Comparison of ENCODE assay signal across 23 cellular contexts in the genomic region with DNA sequence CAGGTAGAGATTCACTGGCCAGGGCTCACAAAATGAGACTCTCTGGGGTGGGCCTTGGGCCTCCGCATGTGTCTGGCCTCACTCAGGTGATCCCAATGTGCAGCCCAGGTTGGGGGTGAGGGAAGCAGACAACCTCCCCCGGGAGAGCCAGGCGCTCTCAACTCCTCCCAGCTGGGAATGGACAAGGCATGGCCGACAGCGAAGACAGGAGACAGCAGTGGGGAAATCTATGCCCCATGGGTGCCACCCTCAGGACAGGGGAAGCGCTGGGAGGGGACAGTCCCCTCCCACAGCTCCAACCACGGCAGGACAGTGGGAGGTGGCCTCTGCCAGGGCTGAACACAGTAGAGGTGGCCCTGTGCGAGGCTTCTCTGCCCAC. TPM values are rescaled to one million over a fixed set of nuclear protein-coding genes. Genes with fewer than 3 reads are reported as not detected.
A peak's percentile ranks its signal among the peaks of the same experiment; 100 is the strongest.
DNase-seq lines count a peak whose midpoint lies in the region; ATAC-seq and TF ChIP-seq lines count a peak whose summit lies in the region.
"Had no signal": no experiment of that assay in that cellular context is flagged by ENCODE, and none has a peak within 500 bp of the region (broad histone marks: within the 10 kb centered on the region; RNA-seq: fewer than 3 reads in every experiment).

No MANE protein-coding gene starts in this region.

- H3K4me2 ChIP-seq in SU-DHL-6 (ENCODE audit: low read depth, low read length, poor library complexity, severe bottlenecking): peak overlapping the region; percentile 80
- H3K4me2 ChIP-seq in neuronal stem cell (ENCODE audit: insufficient read depth, low read length, poor library complexity, severe bottlenecking): no peak overlapping the region
- H3K4me2 ChIP-seq: BLaER1 treated with 17β-estradiol and CSF1 and Interleukin-3, amounts not matched to agents 10 nM and 100 nM; GM23338; KMS-11 had no signal

- H3K4me3 Mint-ChIP-seq in activated naive CD8-positive, alpha-beta T cell treated with anti-CD3 and anti-CD28 coated beads, Interleukin-2, amount 50 U/mL, for 24 hours: no peak overlapping the region
- H3K4me3 Mint-ChIP-seq: CD4-positive, alpha-beta T cell; GM23338 had no signal

- H4K8ac ChIP-seq in neuronal stem cell (ENCODE audit: low read depth, low read length): no peak overlapping the region

- peak overlapping the region; percentile 62 for H3K23ac ChIP-seq in neuronal stem cell (ENCODE audit: low read depth, low read length, poor library complexity)

- peak overlapping the region; percentile 40 for H2AK5ac ChIP-seq in neuronal stem cell (ENCODE audit: low read depth, low read length)

- no peak overlapping the region for H3K4ac ChIP-seq in neuronal stem cell (ENCODE audit: low read length)

- H3K18ac ChIP-seq in neuronal stem cell (ENCODE audit: low read length): peak overlapping the region; percentile 52

- no peak overlapping the region for H2BK12ac ChIP-seq in neuronal stem cell (ENCODE audit: low read length)

- DNase-seq in cardiac septum (ENCODE audit: low spot score) (peak; percentile 66), right cardiac atrium (no peak), neuronal stem cell (ENCODE audit: low spot score) (no peak)
- DNase-seq in activated naive CD8-positive, alpha-beta T cell treated with anti-CD3 and anti-CD28 coated beads, Interleukin-2, amount 50 U/mL, for 24 hours: no peak
- DNase-seq: CD4-positive, alpha-beta T cell; DMS53; GDM1; MM.1S; NCI-H1694; NCI-H2029 treated with DMSO at 0.1 percent for 48 hours; NCI-H446 treated with DMSO at 0.1 percent for 48 hours; NCI-H526; RPMI8226; SHP77 treated with DMSO at 0.1 percent for 48 hours had no signal

- peaks cover 40% of the 10 kb centered on the region for H3F3A ChIP-seq in SU-DHL-6 (ENCODE audit: insufficient read depth)

- H3K79me1 ChIP-seq in neuronal stem cell (ENCODE audit: low read depth, low read length): no peaks in the 10 kb centered on the region

- H3K27ac ChIP-seq in right cardiac atrium (ENCODE audit: low read length): no peak overlapping the region
- H3K27ac ChIP-seq in SU-DHL-6 (ENCODE audit: low read depth, low read length): peak overlapping the region; percentile 94
- no peak overlapping the region for H3K27ac ChIP-seq in neuronal stem cell (replicated peaks; ENCODE audit: low read length)
- H3K27ac ChIP-seq: BLaER1 treated with 17β-estradiol and CSF1 and Interleukin-3, amounts not matched to agents 10 nM and 100 nM; KMS-11 had no signal

- H3K27me3 ChIP-seq in right cardiac atrium (ENCODE audit: control insufficient read depth, insufficient read depth): no peaks in the 10 kb centered on the region
- no peaks in the 10 kb centered on the region for H3K27me3 ChIP-seq in SU-DHL-6 (ENCODE audit: low read length)
- H3K27me3 ChIP-seq in neuronal stem cell (ENCODE audit: control insufficient read depth in 3 of 3, insufficient read depth in 3 of 3, low read depth in 1 of 3, low read length in 3 of 3): no peaks in the 10 kb centered on the region
- H3K27me3 ChIP-seq: BLaER1 treated with 17β-estradiol and CSF1 and Interleukin-3, amounts not matched to agents 10 nM and 100 nM had no signal

- H3K79me2 ChIP-seq in SU-DHL-6 (ENCODE audit: insufficient read depth, low read length): peaks cover 79% of the 10 kb centered on the region

- intact Hi-C loops in cardiac septum (cut with DNase I) (no loop called here), right cardiac atrium (cut with DNase I) (no loop called here)

- H3K4me1 Mint-ChIP-seq in activated naive CD8-positive, alpha-beta T cell treated with anti-CD3 and anti-CD28 coated beads, Interleukin-2, amount 50 U/mL, for 24 hours: no peaks in the 10 kb centered on the region

- H3K27me3 Mint-ChIP-seq in activated naive CD8-positive, alpha-beta T cell treated with anti-CD3 and anti-CD28 coated beads, Interleukin-2, amount 50 U/mL, for 24 hours: no peaks in the 10 kb centered on the region
- H3K27me3 Mint-ChIP-seq: CD4-positive, alpha-beta T cell; IgD-negative memory B cell had no signal

- no peak overlapping the region for H3K4me3 ChIP-seq in right cardiac atrium (ENCODE audit: low read length)
- no peak overlapping the region for H3K4me3 ChIP-seq in SU-DHL-6 (ENCODE audit: insufficient read depth, low read length, poor library complexity, severe bottlenecking)
- H3K4me3 ChIP-seq in neuronal stem cell (ENCODE audit: low read length in 2 of 2): no peak overlapping the region
- H3K4me3 ChIP-seq: BLaER1 treated with 17β-estradiol and CSF1 and Interleukin-3, amounts not matched to agents 10 nM and 100 nM; GM12878; GM23338; HAP-1 had no signal

- H2AFZ ChIP-seq in SU-DHL-6 (ENCODE audit: low read depth, low read length, severe bottlenecking) (no peak overlapping the region), neuronal stem cell (ENCODE audit: low read length) (no peak overlapping the region)
- H2AFZ ChIP-seq: GM23338 had no signal

- no peak overlapping the region for H3K14ac ChIP-seq in neuronal stem cell (ENCODE audit: low read length)

- H3K36me3 Mint-ChIP-seq in activated naive CD8-positive, alpha-beta T cell treated with anti-CD3 and anti-CD28 coated beads, Interleukin-2, amount 50 U/mL, for 24 hours (ENCODE audit: low read depth): peaks cover 13% of the 10 kb centered on the region
- H3K36me3 Mint-ChIP-seq: IgD-negative memory B cell had no signal

- H3K4me1 ChIP-seq in right cardiac atrium (ENCODE audit: control insufficient read depth, insufficient read depth, low read length) (no peaks in the 10 kb centered on the region), neuronal stem cell (ENCODE audit: control insufficient read depth in 2 of 2, insufficient read depth in 1 of 2, low read depth in 1 of 2, low read length in 2 of 2) (peaks cover 0 to 8% of the 10 kb centered on the region in 2 donors)
- H3K4me1 ChIP-seq: HAP-1 had no signal

- no peak overlapping the region for H3K9ac ChIP-seq in SU-DHL-6 (ENCODE audit: low read length)
- no peak overlapping the region for H3K9ac ChIP-seq in neuronal stem cell (ENCODE audit: low read depth, low read length, poor library complexity)
- H3K9ac ChIP-seq: BLaER1 treated with 17β-estradiol and CSF1 and Interleukin-3, amounts not matched to agents 10 nM and 100 nM; KMS-11 had no signal

- no peak overlapping the region for H2BK5ac ChIP-seq in neuronal stem cell (ENCODE audit: low read length)

- H3K9me3 Mint-ChIP-seq in activated naive CD8-positive, alpha-beta T cell treated with anti-CD3 and anti-CD28 coated beads, Interleukin-2, amount 50 U/mL, for 24 hours: no peaks in the 10 kb centered on the region
- H3K9me3 Mint-ChIP-seq: CD4-positive, alpha-beta T cell; GM23338; IgD-negative memory B cell had no signal

- H2BK15ac ChIP-seq in neuronal stem cell (ENCODE audit: low read length): no peak overlapping the region

- peaks cover 14% of the 10 kb centered on the region; the same call in 1 of the 2 replicates for H4K20me1 ChIP-seq in SU-DHL-6 (ENCODE audit: low read depth, low read length)

- H3K27ac Mint-ChIP-seq in activated naive CD8-positive, alpha-beta T cell treated with anti-CD3 and anti-CD28 coated beads, Interleukin-2, amount 50 U/mL, for 24 hours: no peak overlapping the region
- H3K27ac Mint-ChIP-seq: CD4-positive, alpha-beta T cell; GM23338 had no signal

- 85% methylated on average over 8 of the region's 8 CpGs for WGBS in right cardiac atrium
- WGBS in neuronal stem cell (ENCODE audit: extremely low coverage in 2 of 2, insufficient read length in 2 of 2, insufficient replicate concordance in 1 of 2), 2 donors: no CpG with 5 or more reads among the region's 8 CpGs

- H4K91ac ChIP-seq in neuronal stem cell (ENCODE audit: low read depth, low read length, poor library complexity): no peak overlapping the region

- peaks cover 6% of the 10 kb centered on the region for H3K36me3 ChIP-seq in SU-DHL-6 (ENCODE audit: low read length)
- peaks cover 14 to 28% of the 10 kb centered on the region in 2 donors for H3K36me3 ChIP-seq in neuronal stem cell (replicated peaks in 1 of 2; ENCODE audit: control insufficient read depth in 2 of 2, insufficient read depth in 2 of 2, low read length in 2 of 2)
- H3K36me3 ChIP-seq: HAP-1 had no signal

- H3K9me2 ChIP-seq in SU-DHL-6 (replicated peaks; ENCODE audit: insufficient read depth, low read length): no peaks in the 10 kb centered on the region

- H2BK120ac ChIP-seq in neuronal stem cell (ENCODE audit: low read depth, low read length): no peak overlapping the region

- no peaks in the 10 kb centered on the region for H3K9me3 ChIP-seq in right cardiac atrium (ENCODE audit: control insufficient read depth, low read length)
- H3K9me3 ChIP-seq in SU-DHL-6 (ENCODE audit: insufficient read depth, low read length): no peaks in the 10 kb centered on the region
- H3K9me3 ChIP-seq in neuronal stem cell (replicated peaks in 1 of 2; ENCODE audit: control insufficient read depth in 2 of 2, insufficient read depth in 1 of 2, low read depth in 1 of 2, low read length in 2 of 2): peaks cover 0 to 8% of the 10 kb centered on the region in 2 donors
- H3K9me3 ChIP-seq: BLaER1 treated with 17β-estradiol and CSF1 and Interleukin-3, amounts not matched to agents 10 nM and 100 nM; HAP-1 had no signal

- no peak for ATAC-seq in right cardiac atrium
- ATAC-seq in HG02571 (IDR thresholded peaks at IDR 0.05; ENCODE audit: unreplicated experiment): no peak
- ATAC-seq in GM18520 (IDR thresholded peaks at IDR 0.05; ENCODE audit: unreplicated experiment): no peak
- ATAC-seq in activated naive CD8-positive, alpha-beta T cell treated with anti-CD3 and anti-CD28 coated beads, Interleukin-2, amount 50 U/mL, for 24 hours: no peak
- ATAC-seq: GM12878, GM23338 had no signal

- no peak for TF ChIP-seq CTCF in SU-DHL-6 (IDR thresholded peaks at IDR 0.05; ENCODE audit: insufficient read depth, low read length, poor library complexity, severe bottlenecking)

RNA-seq across cellular contexts. Expression of a gene that starts 47.7 kb away (rescaled TPM):
- total RNA-seq in cardiac septum (3.5 TPM), right cardiac atrium (1 to 10 TPM; 3.1 to 6.0 (median 4.0) TPM)
- polyA plus RNA-seq in right cardiac atrium: 2.1 TPM
- polyA plus RNA-seq in neuronal stem cell (2013, experiment 1 of 2): 4.5 TPM
- 4.3 TPM for polyA plus RNA-seq in neuronal stem cell (2013, experiment 2 of 2)
